ENCODE assay signal across 19 cellular contexts in genomic region chr3:126126811-126127431, GRCh38. TPM values are rescaled to one million over a fixed set of nuclear protein-coding genes. Genes with fewer than 3 reads are reported as not detected.
A peak's percentile ranks its signal among the peaks of the same experiment; 100 is the strongest.
DNase-seq lines count a peak whose midpoint lies in the region; ATAC-seq, FAIRE-seq and TF ChIP-seq lines count a peak whose summit lies in the region.
"Had no signal": no experiment of that assay in that cellular context is flagged by ENCODE, and none has a peak within 500 bp of the region (broad histone marks: within the 10 kb centered on the region; RNA-seq: fewer than 3 reads in every experiment).

No MANE protein-coding gene starts in this region.

- H3K27me3 ChIP-seq in H1 (replicated peaks in 1 of 4; ENCODE audit: control insufficient read depth in 3 of 4, extremely low read depth in 1 of 4, insufficient read depth in 3 of 4, low read length in 3 of 4) (no peaks in the 10 kb centered on the region; a peak in 1 of 7 replicates), upper lobe of left lung (no peaks in the 10 kb centered on the region)
- H3K27me3 ChIP-seq: gastroesophageal sphincter, tibial nerve had no signal

- H4K20me1 ChIP-seq in H1 (replicated peaks in 1 of 2; ENCODE audit: control insufficient read depth in 1 of 2, insufficient read depth in 2 of 2, low read length in 2 of 2), result no peaks in the 10 kb centered on the region

- no peak overlapping the region; the same call in 1 of the 2 replicates for H4K8ac ChIP-seq in H1 (ENCODE audit: extremely low read depth, insufficient read depth, low read length)

- CTCF ChIA-PET in H1 (lab: Charles Lee; ENCODE audit: partially characterized antibody), result interaction anchor here (0.6 to 4.5 kb wide), 5 partner anchors 7 to 86 kb away, joined by 3 to 30 read pairs (median 4); no protein-coding TSS in a partner anchor

- H2BK12ac ChIP-seq in H1 (ENCODE audit: low read depth, low read length), result no peak overlapping the region; the same call in 1 of the 2 replicates

- no peak overlapping the region for H3K23ac ChIP-seq in H1 (ENCODE audit: insufficient read length)

- 79% methylated on average over 9 of the region's 10 CpGs; no CpG with 5 or more reads in 1 of the 2 experiments for WGBS in H1 (ENCODE audit: extremely low coverage in 1 of 2, insufficient coverage in 1 of 2, insufficient read length in 1 of 2, insufficient replicate concordance in 2 of 2, low coverage in 1 of 2, low lambda C conversion rate in 2 of 2, missing lambda C conversion rate in 1 of 2), 2 experiments
- WGBS in upper lobe of left lung, 2 donors, result 89 to 91% methylated on average over 9 to 10 of the region's 10 CpGs

- no peak overlapping the region for H3K14ac ChIP-seq in H1 (ENCODE audit: insufficient read length)

- DNase-seq in activated effector memory CD4-positive, alpha-beta T cell treated with anti-CD3 and anti-CD28 coated beads, Interleukin-2, amount 50 U/mL, for 16 hours, result peak; percentile 38
- no peak for DNase-seq in activated effector memory CD4-positive, alpha-beta T cell treated with Interleukin-2 at 50 U/mL for 16 hours
- DNase-seq in H1 (ENCODE audit: low read depth in 1 of 2, low spot score in 2 of 2) (peak in 1 of 2 experiments; percentile 37), omental fat pad (ENCODE audit: low spot score) (peak; percentile 14), upper lobe of left lung (peak; percentile 17 to 32), DMS153 treated with DMSO at 0.1 percent for 48 hours (lab: John Stamatoyannopoulos, UW; ENCODE audit: unreplicated experiment) (no peak), nucleus accumbens (lab: John Stamatoyannopoulos, UW) (no peak), dermis blood vessel endothelial cell (no peak)
- DNase-seq: DMS153; NCI-H2081; SIG-M5; stimulated activated CD4-positive, alpha-beta T cell treated with anti-CD3 and anti-CD28 coated beads, Interleukin-12 subunit alpha, Interleukin-12 subunit beta, amount 100 ng/mL, for 4 hours had no signal

- ATAC-seq in omental fat pad (ENCODE audit: low FRiP score), result no peak
- no peak for ATAC-seq in upper lobe of left lung (ENCODE audit: low FRiP score in 2 of 2)
- ATAC-seq: activated CD4-positive, CD25-positive, alpha-beta regulatory T cell treated with anti-CD3 and anti-CD28 coated beads, Interleukin-2, amount 50 U/mL, for 24 hours; gastroesophageal sphincter had no signal

- no peak for FAIRE-seq in H1 (lab: Jason Lieb, UNC)
- FAIRE-seq: GM12891 had no signal

- H2BK5ac ChIP-seq in H1 (ENCODE audit: low read depth, low read length), result no peak overlapping the region

- H3K27ac ChIP-seq in H1 (ENCODE audit: low read depth, low read length) (no peak overlapping the region), upper lobe of left lung (no peak overlapping the region)
- H3K27ac ChIP-seq: gastroesophageal sphincter, KMS-11, prostate gland, tibial nerve had no signal

- no peak for TF ChIP-seq POLR2A in H1 (IDR thresholded peaks at IDR 0.05; ENCODE audit: control extremely low read depth in 1 of 2, low read depth in 2 of 2, low read length in 2 of 2)
- TF ChIP-seq POLR2A in upper lobe of left lung (IDR thresholded peaks at IDR 0.05), result no peak

- no peak overlapping the region; the same call in 1 of the 2 replicates for H2AFZ ChIP-seq in H1 (ENCODE audit: low read length)

- H3K4me1 ChIP-seq in H1 (replicated peaks in 1 of 4; ENCODE audit: control insufficient read depth in 3 of 4, insufficient read depth in 4 of 4, low read length in 3 of 4) (peaks cover 0 to 11% (median 6%) of the 10 kb centered on the region in 4 experiments; a peak in 5 of 7 replicates), upper lobe of left lung (peaks cover 0 to 14% (median 7%) of the 10 kb centered on the region in 4 donors)
- H3K4me1 ChIP-seq: gastroesophageal sphincter, prostate gland, tibial nerve had no signal

- H3K9ac ChIP-seq in H1 (replicated peaks in 1 of 4; ENCODE audit: extremely low read depth in 1 of 4, low read depth in 3 of 4, low read length in 3 of 4), result no peak overlapping the region
- H3K9ac ChIP-seq: KMS-11 had no signal

- no peak for TF ChIP-seq EP300 in H1 (IDR thresholded peaks at IDR 0.05; ENCODE audit: borderline replicate concordance in 1 of 2, low read depth in 2 of 2, low read length in 2 of 2)
- TF ChIP-seq EP300 in upper lobe of left lung (IDR thresholded peaks at IDR 0.05), result no peak

- TF ChIP-seq RAD21 in H1 (IDR thresholded peaks at IDR 0.05 in 1 of 2, conservative IDR thresholded peaks at IDR 0.05 in 1 of 2; ENCODE audit: low read depth in 2 of 2, low read length in 2 of 2), result no peak

- no peak overlapping the region for H4K5ac ChIP-seq in H1 (ENCODE audit: insufficient read length, low read depth, low read length)

- no peaks in the 10 kb centered on the region for H3K79me2 ChIP-seq in H1 (ENCODE audit: control insufficient read depth in 1 of 2, insufficient read depth in 2 of 2, low read length in 2 of 2)

- no peaks in the 10 kb centered on the region for H3K9me3 ChIP-seq in H1 (ENCODE audit: insufficient read depth in 2 of 2, low read depth in 1 of 2, low read length in 1 of 2)
- H3K9me3 ChIP-seq in upper lobe of left lung, result no peaks in the 10 kb centered on the region
- H3K9me3 ChIP-seq: gastroesophageal sphincter, prostate gland, tibial nerve had no signal

- TF ChIP-seq CTCF in H1 (IDR thresholded peaks at IDR 0.05; ENCODE audit: control extremely low read depth in 1 of 3, insufficient read depth in 1 of 3, low read depth in 1 of 3, low read length in 3 of 3), result no peak
- no peak for TF ChIP-seq CTCF in omental fat pad (IDR thresholded peaks at IDR 0.05)
- no peak for TF ChIP-seq CTCF in upper lobe of left lung (IDR thresholded peaks at IDR 0.05)

- 0 out of 2 replicates have a peak overlapping the region, but pooled peaks have one; percentile 61 for H2BK20ac ChIP-seq in H1 (ENCODE audit: low read length)

- H3K23me2 ChIP-seq in H1 (ENCODE audit: low read depth, low read length), result no peaks in the 10 kb centered on the region

- no peak overlapping the region for H2BK120ac ChIP-seq in H1 (replicated peaks; ENCODE audit: low read depth, low read length)

- no peak overlapping the region; a peak in 1 of 4 replicates for H3K4me2 ChIP-seq in H1 (ENCODE audit: insufficient read depth in 1 of 2, low read depth in 2 of 2, low read length in 2 of 2)
- H3K4me2 ChIP-seq: KMS-11 had no signal

- H2AK5ac ChIP-seq in H1 (ENCODE audit: low read depth, low read length), result no peak overlapping the region

- H3K36me3 ChIP-seq in H1 (ENCODE audit: control insufficient read depth in 2 of 4, insufficient read depth in 4 of 4, low read length in 3 of 4), result no peaks in the 10 kb centered on the region
- H3K36me3 ChIP-seq in upper lobe of left lung, result no peaks in the 10 kb centered on the region
- H3K36me3 ChIP-seq: prostate gland, tibial nerve had no signal

- no peak overlapping the region for H3K4ac ChIP-seq in H1 (replicated peaks; ENCODE audit: insufficient read length, low read depth, low read length)

- POLR2A ChIA-PET in H1 (lab: Charles Lee; ENCODE audit: partially characterized antibody), result no interaction called here

- no peak overlapping the region for H3K56ac ChIP-seq in H1 (replicated peaks; ENCODE audit: insufficient read length, low read depth, low read length)

- no peaks in the 10 kb centered on the region for H3K79me1 ChIP-seq in H1 (ENCODE audit: low read depth, low read length)

- no peak overlapping the region for H4K91ac ChIP-seq in H1 (replicated peaks; ENCODE audit: insufficient read length, low read length)

- H3K4me3 ChIP-seq in H1 (ENCODE audit: extremely low read depth in 1 of 4, insufficient read depth in 2 of 4, low read depth in 3 of 4, low read length in 4 of 4), result no peak overlapping the region
- no peak overlapping the region for H3K4me3 ChIP-seq in upper lobe of left lung
- H3K4me3 ChIP-seq: gastroesophageal sphincter, prostate gland, tibial nerve had no signal

- H2BK15ac ChIP-seq in H1 (ENCODE audit: low read length), result no peak overlapping the region

- no peak overlapping the region for H3K18ac ChIP-seq in H1 (ENCODE audit: extremely low read depth, low read length)

TF ChIP-seq in H1, 55 proteins besides CTCF, POLR2A, EP300 and RAD21 (continues in another document):
- TF ChIP-seq KDM4A (IDR thresholded peaks at IDR 0.05; ENCODE audit: low read depth, low read length, severe bottlenecking) (no peak), MAX (IDR thresholded peaks at IDR 0.05) (no peak), FOSL1 (IDR thresholded peaks at IDR 0.05; ENCODE audit: insufficient read depth, low read depth, low read length) (no peak)

RNA-seq across cellular contexts. Expression of gene SLC41A3, which starts 43.0 kb away (rescaled TPM):
- 22.7 and 30.2 TPM in 2 replicates for total RNA-seq in H1 (2021; fragmentation: NEBNext Ultra II Directional; extraction: Animal tissue kit (Norgen Biotek cat#: 25700))
- 56.4 and 70.1 TPM in 2 replicates for polyA plus RNA-seq in H1 (2011; rRNA removed)
- 57.6 TPM for polyA plus RNA-seq in H1 (2011; cell fraction: cytosol; rRNA removed)
- 94.1 TPM for polyA plus RNA-seq in H1 (2011; cell fraction: nucleus; rRNA removed)
- polyA plus RNA-seq in H1 (2012, experiment 1 of 2), result 22.8 to 34.2 TPM (median 32.2 TPM) in 4 replicates
- polyA plus RNA-seq in H1 (2012, experiment 2 of 2), result 36.8 TPM
- polyA plus RNA-seq in H1 (2013, experiment 1 of 2), result 38.6 TPM
- polyA plus RNA-seq in H1 (2013, experiment 2 of 2), result 42.0 TPM
- polyA minus RNA-seq in H1 (2011; rRNA and poly(A)+ RNA removed), result 48.7 and 58.0 TPM in 2 replicates
- 28.3 TPM for polyA minus RNA-seq in H1 (2011; cell fraction: cytosol; rRNA and poly(A)+ RNA removed)
- 44.6 TPM for polyA minus RNA-seq in H1 (2011; cell fraction: nucleus; rRNA and poly(A)+ RNA removed)
- total RNA-seq in omental fat pad, result 10 to 100 TPM; 34.5 to 62.3 (median 37.9) TPM
- 10 to 100 TPM; 17.1 to 40.1 (median 32.3) TPM for total RNA-seq in upper lobe of left lung
- total RNA-seq in dermis blood vessel endothelial cell, result 88.0 and 98.2 TPM in 2 replicates

RNA-seq across cellular contexts. Expression of gene ALDH1L1, which starts 53.5 kb away (rescaled TPM):
- 1.6 TPM in 2 replicates for total RNA-seq in H1 (2021; fragmentation: NEBNext Ultra II Directional; extraction: Animal tissue kit (Norgen Biotek cat#: 25700))
- 0.98 and 1.6 TPM in 2 replicates for polyA plus RNA-seq in H1 (2011; rRNA removed)
- polyA plus RNA-seq in H1 (2011; cell fraction: cytosol; rRNA removed), result 1.5 TPM
- 3.1 TPM for polyA plus RNA-seq in H1 (2011; cell fraction: nucleus; rRNA removed)
- polyA plus RNA-seq in H1 (2012, experiment 1 of 2), result 1.1 to 1.9 TPM (median 1.5 TPM) in 4 replicates
- polyA plus RNA-seq in H1 (2012, experiment 2 of 2), result 0.80 TPM
- 0.49 TPM for polyA plus RNA-seq in H1 (2013, experiment 1 of 2)
- 0.83 TPM for polyA plus RNA-seq in H1 (2013, experiment 2 of 2)
- 1.7 and 2.2 TPM in 2 replicates for polyA minus RNA-seq in H1 (2011; rRNA and poly(A)+ RNA removed)
- 0.81 TPM for polyA minus RNA-seq in H1 (2011; cell fraction: cytosol; rRNA and poly(A)+ RNA removed)
- polyA minus RNA-seq in H1 (2011; cell fraction: nucleus; rRNA and poly(A)+ RNA removed), result 5.3 TPM
- total RNA-seq in omental fat pad (100 to 1,000 TPM; 125 to 176 (median 150) TPM), upper lobe of left lung (10 to 100 TPM in 1 of 6 donors, 1 to 10 TPM in 5; 2.4 to 11.5 (median 4.7) TPM), dermis blood vessel endothelial cell (not detected in 2 replicates)
- total RNA-seq: T-helper 2 cell treated with Interferon-gamma antibody and Interleukin-4, amounts not matched to agents 100 ng/mL and 5 ng/mL, for 36 hours had no signal

Comparison
In these comparisons a context has a peak if more than half of its experiments do, and no peak if none do; other contexts are left out.
1. DNase-seq: peak in activated effector memory CD4-positive, alpha-beta T cell treated with anti-CD3 and anti-CD28 coated beads, Interleukin-2, amount 50 U/mL, for 16 hours (single experiment), omental fat pad (single experiment) and upper lobe of left lung (2 of 2); none in activated effector memory CD4-positive, alpha-beta T cell treated with Interleukin-2 at 50 U/mL for 16 hours (single experiment), DMS153 treated with DMSO at 0.1 percent for 48 hours (single experiment), nucleus accumbens (0 of 56) and dermis blood vessel endothelial cell (single experiment).
2. RNA of gene ALDH1L1, which starts 53.5 kb away (total RNA-seq): 125 to 176 TPM in omental fat pad; 2.4 to 11.5 TPM in upper lobe of left lung, 1.6 TPM in H1 and not detected in dermis blood vessel endothelial cell; every median in the first group is over 10 times any median in the second.